ENCODE assay signal across 18 cellular contexts in the genomic region with DNA sequence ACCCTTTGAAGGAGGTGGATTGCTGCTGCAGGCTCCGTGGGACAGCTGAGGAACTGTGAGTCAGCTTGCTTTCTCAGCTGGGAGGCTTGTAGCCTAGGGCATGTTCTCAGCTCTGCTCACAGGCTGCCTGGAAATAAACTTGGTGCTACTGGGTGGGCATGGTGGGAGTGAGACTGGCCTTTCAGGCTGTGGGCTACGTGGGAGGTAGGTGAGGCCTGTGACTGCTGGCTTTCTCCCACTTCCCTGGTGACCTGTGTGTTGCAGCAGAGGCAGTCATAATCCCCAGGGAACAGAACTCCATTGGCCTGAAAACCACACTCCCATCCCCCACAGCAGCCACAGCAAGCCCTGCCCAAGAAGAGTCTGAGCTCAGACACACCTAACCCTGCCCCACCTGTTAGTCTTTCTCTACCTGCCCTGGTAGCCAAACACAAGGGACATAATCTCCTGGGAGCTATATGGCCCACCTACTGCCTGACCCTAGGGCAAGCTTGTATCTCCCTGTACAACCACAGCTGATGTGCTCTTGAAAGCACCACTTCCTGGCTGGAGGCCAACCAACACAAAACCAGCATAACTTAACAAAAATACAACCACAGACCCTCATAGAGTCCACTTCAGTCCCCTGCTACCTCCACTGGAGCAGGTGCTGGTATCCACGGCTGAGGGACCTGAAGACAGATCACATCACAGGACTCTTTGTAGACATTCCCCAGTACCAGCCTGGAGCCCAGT.
DNase-seq lines count a peak whose midpoint lies in the region; ATAC-seq and TF ChIP-seq lines count a peak whose summit lies in the region.
"Had no signal": no experiment of that assay in that cellular context is flagged by ENCODE, and none has a peak within 500 bp of the region (broad histone marks: within the 10 kb centered on the region; RNA-seq: fewer than 3 reads in every experiment).

No MANE protein-coding gene starts in this region.

- no peak overlapping the region for H3K4me3 ChIP-seq in breast epithelium

- TF ChIP-seq POLR2A in breast epithelium (IDR thresholded peaks at IDR 0.05) = no peak

- H3K9me3 ChIP-seq in breast epithelium = no peaks in the 10 kb centered on the region

- CTCF ChIA-PET in MCF 10A (lab: Yijun Ruan, JAX) = interaction anchor here (0.6 to 1.6 kb wide), 10 partner anchors 11 to 1444 kb away, joined by 3 to 6 read pairs (median 3); no protein-coding TSS in a partner anchor
- CTCF ChIA-PET in activated CD4-positive, alpha-beta T cell treated with anti-CD3 and anti-CD28 coated beads for 36 hours (lab: Charles Lee) = no interaction called here

- peak overlapping the region in 1 of 2 donors; percentile 63 for H3K27ac ChIP-seq in breast epithelium
- H3K27ac ChIP-seq: 22Rv1 had no signal

- ATAC-seq in activated CD4-positive, alpha-beta T cell treated with anti-CD3 and anti-CD28 coated beads for 36 hours = no peak
- ATAC-seq: T-cell had no signal

- TF ChIP-seq CTCF in MCF 10A (IDR thresholded peaks at IDR 0.05; ENCODE audit: unreplicated experiment) (no peak), breast epithelium (IDR thresholded peaks at IDR 0.05) (no peak)

- intact Hi-C loops in MCF 10A (cut with micrococcal nuclease) (no loop called here), breast epithelium (cut with DNase I; ENCODE audit: low total_unique reads) (no loop called here)
- intact Hi-C loops in activated CD4-positive, alpha-beta T cell treated with anti-CD3 and anti-CD28 coated beads for 36 hours (cut with DNase I, micrococcal nuclease) = no loop called here

- POLR2A ChIA-PET in MCF 10A (lab: Yijun Ruan, JAX) = interaction anchor here (0.6 to 3.6 kb wide), 10 partner anchors 8 to 230 kb away, joined by 3 to 16 read pairs (median 4); no protein-coding TSS in a partner anchor
- POLR2A ChIA-PET in activated CD4-positive, alpha-beta T cell treated with anti-CD3 and anti-CD28 coated beads for 36 hours (lab: Charles Lee) = no interaction called here

- peaks cover 41% of the 10 kb centered on the region for H3K4me1 Mint-ChIP-seq in MCF 10A (ENCODE audit: insufficient read depth, unreplicated experiment)
- no peaks in the 10 kb centered on the region for H3K4me1 Mint-ChIP-seq in activated CD4-positive, alpha-beta T cell treated with anti-CD3 and anti-CD28 coated beads for 36 hours
- H3K4me1 Mint-ChIP-seq: memory B cell, T-cell had no signal

- H3K36me3 ChIP-seq in breast epithelium = no peaks in the 10 kb centered on the region

- H3K9me3 Mint-ChIP-seq in MCF 10A (ENCODE audit: unreplicated experiment) = no peaks in the 10 kb centered on the region
- H3K9me3 Mint-ChIP-seq in activated CD4-positive, alpha-beta T cell treated with anti-CD3 and anti-CD28 coated beads for 36 hours (ENCODE audit: low read depth) = peaks cover 9% of the 10 kb centered on the region

- peak; percentile 50 for DNase-seq in MCF 10A (ENCODE audit: unreplicated experiment)
- no peak for DNase-seq in breast epithelium (ENCODE audit: low spot score in 2 of 2)
- peak; percentile 26 for DNase-seq in astrocyte of the hippocampus (ENCODE audit: low read depth, low spot score)
- peak; percentile 94 for DNase-seq in islet precursor cell
- DNase-seq in activated gamma-delta T cell (lab: John Stamatoyannopoulos, UW) = no peak
- no peak for DNase-seq in cerebellar cortex (ENCODE audit: low spot score)
- no peak for DNase-seq in activated CD4-positive, alpha-beta T cell treated with anti-CD3 and anti-CD28 coated beads for 36 hours
- no peak for DNase-seq in NCI-H1105 treated with DMSO at 0.1 percent for 48 hours (lab: John Stamatoyannopoulos, UW)
- DNase-seq: activated gamma-delta T cell treated with Interleukin-2 at 50 U/mL for 16 hours; aorta; DMS53; NCI-H187 treated with DMSO at 0.1 percent for 48 hours; NCI-H524; OCI-M1; stimulated activated CD4-positive, alpha-beta T cell treated with anti-CD3 and anti-CD28 coated beads, Interleukin-4, amount 100 ng/mL, for 4 hours; T-cell had no signal

- no peaks in the 10 kb centered on the region for H3K27me3 Mint-ChIP-seq in MCF 10A (ENCODE audit: insufficient read depth, unreplicated experiment)
- H3K27me3 Mint-ChIP-seq in activated CD4-positive, alpha-beta T cell treated with anti-CD3 and anti-CD28 coated beads for 36 hours = peaks cover 7% of the 10 kb centered on the region

- BruUV-seq in MCF 10A (replicated peaks; lab: Mats Ljungman, UMichigan) = no TSS peak

- H3K27ac Mint-ChIP-seq in MCF 10A (ENCODE audit: low read depth, unreplicated experiment) = peak overlapping the region; percentile 44
- no peak overlapping the region for H3K27ac Mint-ChIP-seq in activated CD4-positive, alpha-beta T cell treated with anti-CD3 and anti-CD28 coated beads for 36 hours
- H3K27ac Mint-ChIP-seq: memory B cell, T-cell had no signal

- H3K36me3 Mint-ChIP-seq in MCF 10A (ENCODE audit: insufficient read depth, unreplicated experiment) = no peaks in the 10 kb centered on the region
- no peaks in the 10 kb centered on the region for H3K36me3 Mint-ChIP-seq in activated CD4-positive, alpha-beta T cell treated with anti-CD3 and anti-CD28 coated beads for 36 hours (ENCODE audit: low read depth)
- H3K36me3 Mint-ChIP-seq: memory B cell, T-cell had no signal

- no peaks in the 10 kb centered on the region for H3K27me3 ChIP-seq in breast epithelium

- H3K4me1 ChIP-seq in breast epithelium = no peaks in the 10 kb centered on the region

- peak overlapping the region; percentile 17 for H3K4me3 Mint-ChIP-seq in MCF 10A (ENCODE audit: unreplicated experiment)
- no peak overlapping the region for H3K4me3 Mint-ChIP-seq in activated CD4-positive, alpha-beta T cell treated with anti-CD3 and anti-CD28 coated beads for 36 hours
- H3K4me3 Mint-ChIP-seq: memory B cell, T-cell had no signal

Comparison
In these comparisons a context has a peak if more than half of its experiments do, and no peak if none do; other contexts are left out.
1. DNase-seq: peak in MCF 10A (single experiment), astrocyte of the hippocampus (single experiment) and islet precursor cell (single experiment); none in breast epithelium (0 of 2), activated gamma-delta T cell (single experiment), cerebellar cortex (single experiment), activated CD4-positive, alpha-beta T cell treated with anti-CD3 and anti-CD28 coated beads for 36 hours (single experiment) and NCI-H1105 treated with DMSO at 0.1 percent for 48 hours (single experiment).